ENCODE assay signal across 11 cellular contexts in genomic region chr17:19398301-19399181, GRCh38. TPM values are rescaled to one million over a fixed set of nuclear protein-coding genes. Genes with fewer than 3 reads are reported as not detected.
DNase-seq lines count a peak whose midpoint lies in the region; ATAC-seq and TF ChIP-seq lines count a peak whose summit lies in the region.
"Had no signal": no experiment of that assay in that cellular context is flagged by ENCODE, and none has a peak within 500 bp of the region (broad histone marks: within the 10 kb centered on the region; RNA-seq: fewer than 3 reads in every experiment).

No MANE protein-coding gene starts in this region.

- H3K27me3 ChIP-seq in ACC112 (ENCODE audit: insufficient read depth, low read length) (no peaks in the 10 kb centered on the region), lung (ENCODE audit: control insufficient read depth, insufficient read depth) (no peaks in the 10 kb centered on the region)
- H3K27me3 ChIP-seq: SJSA1 had no signal

- TF ChIP-seq CTCF in chondrocyte (IDR thresholded peaks at IDR 0.05) (no peak), lung (IDR thresholded peaks at IDR 0.05; ENCODE audit: control extremely low read depth, extremely low read depth) (no peak)

- peak overlapping the region; percentile 17 for H2AFZ ChIP-seq in ACC112 (ENCODE audit: low read length, unreplicated experiment)

- H3K4me3 Mint-ChIP-seq in chondrocyte (ENCODE audit: unreplicated experiment) = no peak overlapping the region
- H3K4me3 Mint-ChIP-seq in stimulated activated memory B cell treated with anti-CD40 and anti-IgM and Interleukin-4, amounts not matched to agents 10 μg/mL and 1 μg/mL and 100 μg/mL, for 72 hours = no peak overlapping the region
- no peak overlapping the region for H3K4me3 Mint-ChIP-seq in T-helper 2 cell treated with Interferon-gamma antibody and Interleukin-4, amounts not matched to agents 5 μg/mL and 100 μg/mL, for 36 hours

- DNase-seq in NCI-H2029 (lab: John Stamatoyannopoulos, UW) = peak; percentile 14
- no peak for DNase-seq in chondrocyte (ENCODE audit: low spot score)
- peak; percentile 71 for DNase-seq in lung (ENCODE audit: low spot score)
- no peak for DNase-seq in cerebellum (ENCODE audit: low spot score)
- DNase-seq in T-helper 2 cell treated with Interferon-gamma antibody and Interleukin-4, amounts not matched to agents 5 μg/mL and 100 μg/mL, for 36 hours (ENCODE audit: low spot score) = no peak
- DNase-seq: cortex of kidney, DND-41 had no signal

- H3K9me3 ChIP-seq in lung (ENCODE audit: control insufficient read depth in 2 of 2, insufficient read depth in 1 of 2, low read length in 1 of 2) = peaks cover 0 to 3% of the 10 kb centered on the region in 2 donors
- H3K9me3 ChIP-seq: SJSA1 had no signal

- H3K27ac ChIP-seq in ACC112 (ENCODE audit: low read depth, low read length) (peak overlapping the region; percentile 52), lung (ENCODE audit: low read depth in 1 of 2, low read length in 1 of 2) (peak overlapping the region in 1 of 2 donors; percentile 71)
- H3K27ac ChIP-seq: SJSA1 had no signal

- H3K27ac Mint-ChIP-seq in chondrocyte (ENCODE audit: unreplicated experiment) = peak overlapping the region; percentile 57
- H3K27ac Mint-ChIP-seq in stimulated activated memory B cell treated with anti-CD40 and anti-IgM and Interleukin-4, amounts not matched to agents 10 μg/mL and 1 μg/mL and 100 μg/mL, for 72 hours = no peak overlapping the region
- H3K27ac Mint-ChIP-seq in T-helper 2 cell treated with Interferon-gamma antibody and Interleukin-4, amounts not matched to agents 5 μg/mL and 100 μg/mL, for 36 hours = no peak overlapping the region

- peaks cover 14% of the 10 kb centered on the region for H3K4me1 ChIP-seq in ACC112 (ENCODE audit: control insufficient read depth, insufficient read depth, low read length, unreplicated experiment)
- H3K4me1 ChIP-seq in lung (ENCODE audit: control insufficient read depth in 2 of 2, insufficient read depth in 2 of 2, low read length in 2 of 2) = peaks cover 0 to 7% of the 10 kb centered on the region in 2 donors
- H3K4me1 ChIP-seq: SJSA1 had no signal

- H3K9me3 Mint-ChIP-seq in chondrocyte (ENCODE audit: low read depth) = no peaks in the 10 kb centered on the region
- peaks cover under 1% of the 10 kb centered on the region for H3K9me3 Mint-ChIP-seq in stimulated activated memory B cell treated with anti-CD40 and anti-IgM and Interleukin-4, amounts not matched to agents 10 μg/mL and 1 μg/mL and 100 μg/mL, for 72 hours
- H3K9me3 Mint-ChIP-seq in T-helper 2 cell treated with Interferon-gamma antibody and Interleukin-4, amounts not matched to agents 5 μg/mL and 100 μg/mL, for 36 hours = no peaks in the 10 kb centered on the region

- no peaks in the 10 kb centered on the region for H3K36me3 ChIP-seq in ACC112 (ENCODE audit: insufficient read depth, low read length)
- H3K36me3 ChIP-seq in lung (ENCODE audit: control insufficient read depth in 2 of 2, insufficient read depth in 2 of 2, low read length in 2 of 2) = no peaks in the 10 kb centered on the region
- H3K36me3 ChIP-seq: SJSA1 had no signal

- no peaks in the 10 kb centered on the region for H3K36me3 Mint-ChIP-seq in chondrocyte (ENCODE audit: low read depth)
- H3K36me3 Mint-ChIP-seq in stimulated activated memory B cell treated with anti-CD40 and anti-IgM and Interleukin-4, amounts not matched to agents 10 μg/mL and 1 μg/mL and 100 μg/mL, for 72 hours = no peaks in the 10 kb centered on the region
- H3K36me3 Mint-ChIP-seq in T-helper 2 cell treated with Interferon-gamma antibody and Interleukin-4, amounts not matched to agents 5 μg/mL and 100 μg/mL, for 36 hours (ENCODE audit: low read depth) = no peaks in the 10 kb centered on the region

- H3K79me2 ChIP-seq in ACC112 (ENCODE audit: control insufficient read depth, insufficient read depth, low read length, unreplicated experiment) = no peaks in the 10 kb centered on the region

- H3K4me3 ChIP-seq in ACC112 (ENCODE audit: low read depth, low read length) (0 out of 2 replicates have a peak overlapping the region, but pooled peaks have one; percentile 28), lung (no peak overlapping the region)
- H3K4me3 ChIP-seq: SJSA1 had no signal

- WGBS in lung, 2 donors = 10 to 40% methylated on average over 2 of the region's 2 CpGs

- no peaks in the 10 kb centered on the region for H3K27me3 Mint-ChIP-seq in chondrocyte (ENCODE audit: low read depth)
- H3K27me3 Mint-ChIP-seq in stimulated activated memory B cell treated with anti-CD40 and anti-IgM and Interleukin-4, amounts not matched to agents 10 μg/mL and 1 μg/mL and 100 μg/mL, for 72 hours = peaks cover 26% of the 10 kb centered on the region
- peaks cover 21% of the 10 kb centered on the region for H3K27me3 Mint-ChIP-seq in T-helper 2 cell treated with Interferon-gamma antibody and Interleukin-4, amounts not matched to agents 5 μg/mL and 100 μg/mL, for 36 hours (ENCODE audit: low read depth)

- ATAC-seq in lung (ENCODE audit: insufficient read depth, low FRiP score) (peak; percentile 71), GM21717 (IDR thresholded peaks at IDR 0.05; ENCODE audit: unreplicated experiment) (no peak)
- no peak for ATAC-seq in stimulated activated memory B cell treated with anti-CD40 and anti-IgM and Interleukin-4, amounts not matched to agents 10 μg/mL and 1 μg/mL and 100 μg/mL, for 72 hours

- H3K4me1 Mint-ChIP-seq in chondrocyte (ENCODE audit: low read depth) = peaks cover 12% of the 10 kb centered on the region
- H3K4me1 Mint-ChIP-seq in stimulated activated memory B cell treated with anti-CD40 and anti-IgM and Interleukin-4, amounts not matched to agents 10 μg/mL and 1 μg/mL and 100 μg/mL, for 72 hours = no peaks in the 10 kb centered on the region
- H3K4me1 Mint-ChIP-seq in T-helper 2 cell treated with Interferon-gamma antibody and Interleukin-4, amounts not matched to agents 5 μg/mL and 100 μg/mL, for 36 hours (ENCODE audit: low read depth) = peaks cover 2% of the 10 kb centered on the region

RNA-seq across cellular contexts. Expression of gene MFAP4, which starts 11.6 kb away (rescaled TPM):
- total RNA-seq in chondrocyte (307 to 312 TPM (median 310 TPM) in 3 replicates), lung (100 to 1,000 TPM; 108 to 156 TPM), cerebellum (2.7 TPM)
- polyA plus RNA-seq in lung = 10 to 100 TPM; 45.7 to 76.4 TPM

RNA-seq across cellular contexts. Expression of gene RNF112, which starts 12.5 kb away (rescaled TPM):
- 0.67 to 1.5 TPM (median 1.5 TPM) in 3 replicates for total RNA-seq in chondrocyte
- 1 to 10 TPM; 2.4 to 6.9 TPM for total RNA-seq in lung
- polyA plus RNA-seq in lung = 1 to 10 TPM; 3.0 to 3.6 TPM
- 16.9 TPM for total RNA-seq in cerebellum
- total RNA-seq: SJSA1 had no signal

RNA-seq across cellular contexts. Expression of gene MAPK7, which starts 20.2 kb away (rescaled TPM):
- total RNA-seq in chondrocyte (50.0 to 53.6 TPM (median 52.3 TPM) in 3 replicates), lung (10 to 100 TPM; 21.6 to 45.7 TPM), cerebellum (19.2 TPM)
- 10 to 100 TPM; 13.7 to 23.9 TPM for polyA plus RNA-seq in lung

RNA-seq across cellular contexts. Expression of gene B9D1, which starts 36.0 kb away (rescaled TPM):
- 9.4 to 22.0 TPM (median 9.9 TPM) in 3 replicates for total RNA-seq in chondrocyte
- total RNA-seq in lung = 10 to 100 TPM; 23.7 to 47.9 TPM
- polyA plus RNA-seq in lung = 10 to 100 TPM; 23.5 to 28.3 TPM
- 13.8 TPM for total RNA-seq in cerebellum

Comparison
In these comparisons a context has a peak if more than half of its experiments do, and no peak if none do; other contexts are left out.
1. DNase-seq: peak in NCI-H2029 (single experiment) and lung (single experiment); none in chondrocyte (single experiment), cerebellum (single experiment) and T-helper 2 cell treated with Interferon-gamma antibody and Interleukin-4, amounts not matched to agents 5 μg/mL and 100 μg/mL, for 36 hours (single experiment).
2. RNA of gene MFAP4, which starts 11.6 kb away (total RNA-seq): 307 to 312 TPM in chondrocyte and 108 to 156 TPM in lung; 2.7 TPM in cerebellum (single experiment); every median in the first group is over 10 times any median in the second.